In genomic region chr4:32775049-32775448, GRCh38 we compare ENCODE assay signal across 9 cellular contexts.
DNase-seq lines count a peak whose midpoint lies in the region; TF ChIP-seq lines count a peak whose summit lies in the region.
"Had no signal": no experiment of that assay in that cellular context is flagged by ENCODE, and none has a peak within 500 bp of the region (broad histone marks: within the 10 kb centered on the region; RNA-seq: fewer than 3 reads in every experiment).

No MANE protein-coding gene starts in this region.

- no peak overlapping the region for H3K4me2 ChIP-seq in mesenchymal stem cell (ENCODE audit: low read length, poor library complexity, severe bottlenecking)

- H3K23ac ChIP-seq in mesenchymal stem cell (ENCODE audit: low read length in 2 of 2) = no peak overlapping the region

- H3K27ac ChIP-seq in mesenchymal stem cell (ENCODE audit: low read length, poor library complexity, severe bottlenecking) = no peak overlapping the region
- H3K27ac ChIP-seq in suprapubic skin = no peak overlapping the region

- no peaks in the 10 kb centered on the region for H3K27me3 Mint-ChIP-seq in brain

- TF ChIP-seq EP300 in suprapubic skin (IDR thresholded peaks at IDR 0.05) = no peak

- H3K9me3 ChIP-seq in mesenchymal stem cell (ENCODE audit: control insufficient read depth, low read length) (no peaks in the 10 kb centered on the region), suprapubic skin (no peaks in the 10 kb centered on the region)

- H3K9me3 Mint-ChIP-seq in brain = no peaks in the 10 kb centered on the region

- no peak overlapping the region for H2BK12ac ChIP-seq in mesenchymal stem cell (ENCODE audit: low read length in 2 of 2)

- peaks cover 17% of the 10 kb centered on the region for H3K4me1 Mint-ChIP-seq in brain

- no peak overlapping the region for H3K9ac ChIP-seq in mesenchymal stem cell (ENCODE audit: low read length)

- no peak overlapping the region for H2BK5ac ChIP-seq in mesenchymal stem cell (ENCODE audit: low read depth, low read length, poor library complexity, severe bottlenecking)

- H2AK5ac ChIP-seq in mesenchymal stem cell (ENCODE audit: low read length, severe bottlenecking) = no peak overlapping the region

- no peak overlapping the region for H2BK15ac ChIP-seq in mesenchymal stem cell (ENCODE audit: low read depth, poor library complexity, severe bottlenecking)

- H4K91ac ChIP-seq in mesenchymal stem cell (ENCODE audit: low read length) = no peak overlapping the region

- H3K4me1 ChIP-seq in mesenchymal stem cell (ENCODE audit: control insufficient read depth, insufficient read depth, low read depth, low read length) = no peaks in the 10 kb centered on the region
- no peaks in the 10 kb centered on the region for H3K4me1 ChIP-seq in suprapubic skin

- H3K36me3 Mint-ChIP-seq in brain = no peaks in the 10 kb centered on the region

- no peaks in the 10 kb centered on the region for H3K36me3 ChIP-seq in mesenchymal stem cell (ENCODE audit: control insufficient read depth in 1 of 2, insufficient read depth in 2 of 2, low read depth in 1 of 2, low read length in 2 of 2)
- no peaks in the 10 kb centered on the region for H3K36me3 ChIP-seq in suprapubic skin

- H3K27me3 ChIP-seq in mesenchymal stem cell (ENCODE audit: control insufficient read depth in 1 of 2, insufficient read depth in 1 of 2, low read length in 2 of 2) (no peaks in the 10 kb centered on the region), suprapubic skin (no peaks in the 10 kb centered on the region)

- WGBS in mesenchymal stem cell = 49% methylated on average over 4 of the region's 5 CpGs
- 68% methylated on average over 5 of the region's 5 CpGs for WGBS in suprapubic skin

- H2AFZ ChIP-seq in mesenchymal stem cell (ENCODE audit: low read depth, low read length) = no peak overlapping the region

- no peak overlapping the region for H3K4me3 ChIP-seq in mesenchymal stem cell (ENCODE audit: insufficient read depth in 1 of 2, low read depth in 1 of 2, low read length in 2 of 2)
- no peak overlapping the region for H3K4me3 ChIP-seq in suprapubic skin

- H3K27ac Mint-ChIP-seq in brain = no peak overlapping the region
- H3K27ac Mint-ChIP-seq: activated T-helper 2 cell treated with anti-CD3 and anti-CD28 coated beads, Interferon-gamma antibody, Interleukin-2, Interleukin-4, amounts not matched to agents 10 μg/mL and 5 μg/mL and 100 μg/mL, durations not matched to agents 14 hours and 24 hours and 36 hours had no signal

- intact Hi-C loops in posterior cingulate gyrus (cut with DNase I) = no loop called here

- no peak overlapping the region for H3K4ac ChIP-seq in mesenchymal stem cell (ENCODE audit: low read depth in 1 of 2, low read length in 2 of 2)

- H4K8ac ChIP-seq in mesenchymal stem cell (ENCODE audit: low read length) = no peak overlapping the region

- no peak for TF ChIP-seq POLR2A in suprapubic skin (IDR thresholded peaks at IDR 0.05)

- TF ChIP-seq CTCF in brain (conservative IDR thresholded peaks at IDR 0.05) (peak; percentile 29 to 61), suprapubic skin (IDR thresholded peaks at IDR 0.05) (no peak)

- H3K18ac ChIP-seq in mesenchymal stem cell (ENCODE audit: low read depth in 1 of 2, low read length in 2 of 2) = no peak overlapping the region

- H3K4me3 Mint-ChIP-seq in brain = no peak overlapping the region

- H3K79me1 ChIP-seq in mesenchymal stem cell (replicated peaks; ENCODE audit: low read length, poor library complexity, severe bottlenecking) = no peaks in the 10 kb centered on the region

- DNase-seq in ELR (ENCODE audit: low read depth) = peak; percentile 46
- peak; percentile 15 for DNase-seq in NCI-H2081 treated with DMSO at 0.1 percent for 48 hours (lab: John Stamatoyannopoulos, UW)
- peak; percentile 6 for DNase-seq in mesenchymal stem cell
- no peak for DNase-seq in epidermal melanocyte (ENCODE audit: insufficient read length, low spot score)
- no peak for DNase-seq in posterior cingulate gyrus
- no peak for DNase-seq in ecto neural progenitor cell (ENCODE audit: low spot score)
- no peak for DNase-seq in suprapubic skin (ENCODE audit: low spot score in 2 of 2)

- no peak overlapping the region for H3K14ac ChIP-seq in mesenchymal stem cell (ENCODE audit: low read length in 2 of 2)

- no peak overlapping the region for H2BK120ac ChIP-seq in mesenchymal stem cell (ENCODE audit: low read depth, low read length)

Comparison
In these comparisons a context has a peak if more than half of its experiments do, and no peak if none do; other contexts are left out.
1. DNase-seq: peak in ELR (single experiment), NCI-H2081 treated with DMSO at 0.1 percent for 48 hours (single experiment) and mesenchymal stem cell (single experiment); none in epidermal melanocyte (single experiment), posterior cingulate gyrus (0 of 10), ecto neural progenitor cell (single experiment) and suprapubic skin (0 of 2).
2. CTCF ChIP-seq: peak in brain (2 of 2); none in suprapubic skin (0 of 2).